In the genomic region with DNA sequence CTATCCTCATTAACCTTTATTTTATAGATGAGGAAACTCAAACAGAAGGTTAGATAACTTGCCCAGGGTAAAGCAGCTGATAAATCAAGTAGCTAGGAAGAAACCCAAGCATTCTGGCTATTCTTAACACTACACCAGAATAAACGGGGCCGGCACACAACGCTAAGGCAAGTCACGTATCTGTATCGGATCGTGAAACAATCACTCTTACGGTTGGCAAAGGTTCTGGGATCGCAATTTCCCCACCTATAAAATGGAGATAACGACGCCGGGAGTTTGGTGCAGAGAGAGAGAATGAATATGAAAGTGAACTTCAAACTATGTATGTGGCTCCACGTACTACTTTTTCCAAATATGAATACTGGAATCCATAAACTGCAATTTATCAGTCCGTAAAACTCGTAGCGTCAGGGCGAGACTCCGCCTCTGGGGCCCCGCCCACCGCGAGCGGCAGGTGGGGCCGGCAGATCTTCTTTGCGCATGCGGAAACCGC, we compare ENCODE assay signal across 8 cellular contexts. TPM values are rescaled to one million over a fixed set of nuclear protein-coding genes. Genes with fewer than 3 reads are reported as not detected.
DNase-seq lines count a peak whose midpoint lies in the region; ATAC-seq and TF ChIP-seq lines count a peak whose summit lies in the region.

No MANE protein-coding gene starts in this region.

- TF ChIP-seq EP300 in stomach (IDR thresholded peaks at IDR 0.05), result no peak

- peak overlapping the region; percentile 97 for H3K4me3 Mint-ChIP-seq in activated T-cell treated with anti-CD3 and anti-CD28 coated beads, Interleukin-2, amount 50 U/mL, for 4 hours
- H3K4me3 Mint-ChIP-seq in nephron progenitor cell, result peak overlapping the region; percentile 97

- intact Hi-C loops in stomach (cut with DNase I; ENCODE audit: low total_unique reads), result no loop called here

- DNase-seq in CD1c-positive myeloid dendritic cell (ENCODE audit: extremely low spot score) (peak; percentile 94), NOMO-1 treated with dmso at 0.1 percent for 144 hours (lab: John Stamatoyannopoulos, UW; ENCODE audit: unreplicated experiment) (peak; percentile 77), fibroblast of mammary gland (ENCODE audit: low read depth) (no peak), nephron progenitor cell (peak; percentile 88), stomach (peak; percentile 93)
- peak; percentile 84 for DNase-seq in activated T-cell treated with anti-CD3 and anti-CD28 coated beads, Interleukin-2, amount 50 U/mL, for 4 hours

- WGBS in stomach, 5 donors, result 0 to 1% (median 0%) methylated on average over 25 of the region's 25 CpGs

- H3K9me3 Mint-ChIP-seq in activated T-cell treated with anti-CD3 and anti-CD28 coated beads, Interleukin-2, amount 50 U/mL, for 4 hours, result no peaks in the 10 kb centered on the region
- peaks cover 10% of the 10 kb centered on the region for H3K9me3 Mint-ChIP-seq in nephron progenitor cell

- H3K9me3 ChIP-seq in stomach, result no peaks in the 10 kb centered on the region

- peaks cover 13% of the 10 kb centered on the region for H3K36me3 Mint-ChIP-seq in activated T-cell treated with anti-CD3 and anti-CD28 coated beads, Interleukin-2, amount 50 U/mL, for 4 hours (ENCODE audit: insufficient read depth)
- peaks cover 24% of the 10 kb centered on the region for H3K36me3 Mint-ChIP-seq in nephron progenitor cell (ENCODE audit: low read depth)

- H3K27me3 ChIP-seq in stomach, result peaks cover 0 to 7% (median 0%) of the 10 kb centered on the region in 3 donors

- TF ChIP-seq CTCF in fibroblast of mammary gland (conservative IDR thresholded peaks at IDR 0.05; ENCODE audit: control insufficient read depth, insufficient read depth, low read depth, low read length) (no peak), nephron progenitor cell (IDR thresholded peaks at IDR 0.05) (no peak), stomach (IDR thresholded peaks at IDR 0.05) (no peak)

- no peak for TF ChIP-seq POLR2A in stomach (IDR thresholded peaks at IDR 0.05)

- H3K4me3 ChIP-seq in fibroblast of mammary gland (ENCODE audit: control insufficient read depth, low read depth, low read length) (peak overlapping the region; percentile 94), stomach (peak overlapping the region; percentile 59 to 98 (median 80))

- H3K4me1 ChIP-seq in stomach, result peaks cover 14 to 44% (median 36%) of the 10 kb centered on the region in 4 donors

- H3K36me3 ChIP-seq in stomach, result peaks cover 0 to 4% (median 2%) of the 10 kb centered on the region in 4 donors

- peak overlapping the region; percentile 96 to 100 (median 97) for H3K27ac ChIP-seq in stomach

- peak overlapping the region; percentile 100 for H3K27ac Mint-ChIP-seq in nephron progenitor cell

- H3K27me3 Mint-ChIP-seq in activated T-cell treated with anti-CD3 and anti-CD28 coated beads, Interleukin-2, amount 50 U/mL, for 4 hours (ENCODE audit: low read depth), result peaks cover 11% of the 10 kb centered on the region
- H3K27me3 Mint-ChIP-seq in nephron progenitor cell (ENCODE audit: low read depth, poor library complexity), result peaks cover 39% of the 10 kb centered on the region

- peaks cover 37% of the 10 kb centered on the region for H3K4me1 Mint-ChIP-seq in activated T-cell treated with anti-CD3 and anti-CD28 coated beads, Interleukin-2, amount 50 U/mL, for 4 hours (ENCODE audit: low read depth)
- H3K4me1 Mint-ChIP-seq in nephron progenitor cell, result peaks cover 48% of the 10 kb centered on the region

- ATAC-seq in GM19397 (IDR thresholded peaks at IDR 0.05; ENCODE audit: unreplicated experiment), result peak; percentile 93
- peak; percentile 82 for ATAC-seq in HG03521 (IDR thresholded peaks at IDR 0.05; ENCODE audit: unreplicated experiment)
- ATAC-seq in activated T-cell treated with anti-CD3 and anti-CD28 coated beads, Interleukin-2, amount 50 U/mL, for 4 hours, result peak; percentile 95

RNA-seq across cellular contexts. Expression of gene ARMC8, which starts 0.3 kb away (rescaled TPM):
- total RNA-seq in activated T-cell treated with anti-CD3 and anti-CD28 coated beads, Interleukin-2, amount 50 U/mL, for 4 hours, result 10 to 100 TPM; 51.4 to 54.6 (median 52.4) TPM
- total RNA-seq in stomach, result 100 to 1,000 TPM in 1 of 5 donors, 10 to 100 TPM in 4; 24.3 to 125 (median 57.2) TPM
- polyA plus RNA-seq in stomach, result 10 to 100 TPM; 11.7 to 16.6 (median 15.9) TPM

RNA-seq across cellular contexts. Expression of gene DBR1, which starts 12.1 kb away (rescaled TPM):
- 10 to 100 TPM; 36.2 to 40.9 (median 37.8) TPM for total RNA-seq in activated T-cell treated with anti-CD3 and anti-CD28 coated beads, Interleukin-2, amount 50 U/mL, for 4 hours
- total RNA-seq in stomach, result 10 to 100 TPM in 4 of 5 donors, 1 to 10 TPM in 1; 4.7 to 50.9 (median 14.8) TPM
- 1 to 10 TPM; 7.7 to 8.1 (median 7.8) TPM for polyA plus RNA-seq in stomach

RNA-seq across cellular contexts. Expression of gene A4GNT, which starts 54.7 kb away (rescaled TPM):
- total RNA-seq in activated T-cell treated with anti-CD3 and anti-CD28 coated beads, Interleukin-2, amount 50 U/mL, for 4 hours, result not detected
- 10 to 100 TPM in 3 of 5 donors, 1 to 10 TPM in 1, not detected in 1; 5.4 to 19.8 (median 15.7) TPM for total RNA-seq in stomach
- polyA plus RNA-seq in stomach, result 1 to 10 TPM in 1 of 3 donors, under 1 TPM in 2; 0.62 to 7.2 (median 0.76) TPM
